10 cellular contexts compared by ENCODE assay signal in the genomic region with DNA sequence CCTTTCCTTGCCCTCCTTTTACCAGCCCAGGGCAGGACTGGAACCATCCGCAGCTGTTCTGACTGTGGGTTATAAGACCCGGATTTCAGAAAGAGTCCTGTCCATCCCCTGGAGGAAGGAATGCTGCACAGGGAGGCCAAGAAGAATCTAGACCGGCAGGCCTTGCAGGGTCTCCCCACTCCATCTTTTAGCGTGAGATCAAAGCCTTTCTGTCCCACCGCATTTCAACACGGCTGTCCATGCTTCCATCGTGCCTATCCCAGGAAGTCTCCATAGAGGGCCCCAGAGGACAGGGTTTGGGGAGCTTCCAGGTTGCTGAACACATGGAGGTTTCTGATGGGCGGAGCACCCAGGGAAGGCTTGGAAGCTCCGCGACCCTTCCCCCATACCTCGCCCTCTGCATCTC.
DNase-seq lines count a peak whose midpoint lies in the region; ATAC-seq and TF ChIP-seq lines count a peak whose summit lies in the region.
"Had no signal": no experiment of that assay in that cellular context is flagged by ENCODE, and none has a peak within 500 bp of the region (broad histone marks: within the 10 kb centered on the region; RNA-seq: fewer than 3 reads in every experiment).

No MANE protein-coding gene starts in this region.

- no peak overlapping the region for H3K27ac Mint-ChIP-seq in progenitor cell of endocrine pancreas
- H3K27ac Mint-ChIP-seq: activated naive CD8-positive, alpha-beta T cell treated with anti-CD3 and anti-CD28 coated beads for 36 hours; IgD-negative memory B cell had no signal

- no peak for TF ChIP-seq EP300 in gastroesophageal sphincter (IDR thresholded peaks at IDR 0.05)

- H3K9me3 ChIP-seq in heart left ventricle: no peaks in the 10 kb centered on the region
- no peaks in the 10 kb centered on the region for H3K9me3 ChIP-seq in gastroesophageal sphincter

- TF ChIP-seq CTCF in heart left ventricle (IDR thresholded peaks at IDR 0.05) (peak in 9 of 12 donors; percentile 11 to 36 (median 22)), progenitor cell of endocrine pancreas (IDR thresholded peaks at IDR 0.05; ENCODE audit: unreplicated experiment) (peak; percentile 41), gastroesophageal sphincter (IDR thresholded peaks at IDR 0.05) (no peak)

- intact Hi-C loops in heart left ventricle (cut with DNase I): no loop called here

- no peaks in the 10 kb centered on the region for H3K27me3 Mint-ChIP-seq in progenitor cell of endocrine pancreas
- H3K27me3 Mint-ChIP-seq: activated naive CD8-positive, alpha-beta T cell treated with anti-CD3 and anti-CD28 coated beads for 36 hours; IgD-negative memory B cell had no signal

- DNase-seq in HT-29 (ENCODE audit: low spot score): peak; percentile 68
- peak; percentile 28 for DNase-seq in SHP77 treated with DMSO at 0.1 percent for 48 hours (lab: John Stamatoyannopoulos, UW)
- no peak for DNase-seq in heart left ventricle
- no peak for DNase-seq in progenitor cell of endocrine pancreas (ENCODE audit: low spot score, unreplicated experiment)
- no peak for DNase-seq in COLO829 (ENCODE audit: low spot score)
- DNase-seq: activated naive CD8-positive, alpha-beta T cell treated with anti-CD3 and anti-CD28 coated beads for 36 hours; T-helper 9 cell had no signal

- H3K36me3 Mint-ChIP-seq in progenitor cell of endocrine pancreas (ENCODE audit: insufficient read depth): no peaks in the 10 kb centered on the region
- H3K36me3 Mint-ChIP-seq: activated naive CD8-positive, alpha-beta T cell treated with anti-CD3 and anti-CD28 coated beads for 36 hours; IgD-negative memory B cell had no signal

- WGBS in heart left ventricle, 4 donors: 57 to 62% (median 59%) methylated on average over 11 of the region's 11 CpGs
- 50 to 65% methylated on average over 7 to 11 of the region's 11 CpGs for WGBS in gastroesophageal sphincter (ENCODE audit: low coverage in 1 of 2), 2 donors

- no peak for TF ChIP-seq POLR2A in heart left ventricle (IDR thresholded peaks at IDR 0.05)
- TF ChIP-seq POLR2A in gastroesophageal sphincter (IDR thresholded peaks at IDR 0.05): no peak

- H3K36me3 ChIP-seq in heart left ventricle (peaks cover 0 to 3% (median 0%) of the 10 kb centered on the region in 9 donors), gastroesophageal sphincter (no peaks in the 10 kb centered on the region)

- ATAC-seq in heart left ventricle (peak; percentile 32 to 69 (median 58)), gastroesophageal sphincter (no peak), GM21447 (IDR thresholded peaks at IDR 0.05; ENCODE audit: unreplicated experiment) (no peak)

- H3K27me3 ChIP-seq in heart left ventricle (no peaks in the 10 kb centered on the region), gastroesophageal sphincter (no peaks in the 10 kb centered on the region)

- H3K4me1 ChIP-seq in heart left ventricle (peaks cover 0 to 10% (median 0%) of the 10 kb centered on the region in 12 donors), gastroesophageal sphincter (no peaks in the 10 kb centered on the region)

- H3K9me3 Mint-ChIP-seq in progenitor cell of endocrine pancreas (ENCODE audit: low read depth): no peaks in the 10 kb centered on the region
- H3K9me3 Mint-ChIP-seq: activated naive CD8-positive, alpha-beta T cell treated with anti-CD3 and anti-CD28 coated beads for 36 hours had no signal

- H3K4me3 ChIP-seq in heart left ventricle (no peak overlapping the region), gastroesophageal sphincter (no peak overlapping the region)

- H3K27ac ChIP-seq in heart left ventricle (no peak overlapping the region), gastroesophageal sphincter (no peak overlapping the region)

- H3K4me3 Mint-ChIP-seq in progenitor cell of endocrine pancreas (ENCODE audit: low read depth): no peak overlapping the region
- H3K4me3 Mint-ChIP-seq: activated naive CD8-positive, alpha-beta T cell treated with anti-CD3 and anti-CD28 coated beads for 36 hours; IgD-negative memory B cell had no signal

- no peaks in the 10 kb centered on the region for H3K4me1 Mint-ChIP-seq in progenitor cell of endocrine pancreas (ENCODE audit: low read depth)
- H3K4me1 Mint-ChIP-seq: activated naive CD8-positive, alpha-beta T cell treated with anti-CD3 and anti-CD28 coated beads for 36 hours had no signal

Comparison
In these comparisons a context has a peak if more than half of its experiments do, and no peak if none do; other contexts are left out.
1. DNase-seq: peak in HT-29 (single experiment) and SHP77 treated with DMSO at 0.1 percent for 48 hours (single experiment); none in heart left ventricle (0 of 5), progenitor cell of endocrine pancreas (single experiment) and COLO829 (single experiment).
2. ATAC-seq: peak in heart left ventricle (4 of 4); none in gastroesophageal sphincter (single experiment) and GM21447 (single experiment).
3. CTCF ChIP-seq: peak in heart left ventricle (9 of 12) and progenitor cell of endocrine pancreas (single experiment); none in gastroesophageal sphincter (0 of 4).